Comparison of ENCODE assay signal across 9 cellular contexts in the genomic region with DNA sequence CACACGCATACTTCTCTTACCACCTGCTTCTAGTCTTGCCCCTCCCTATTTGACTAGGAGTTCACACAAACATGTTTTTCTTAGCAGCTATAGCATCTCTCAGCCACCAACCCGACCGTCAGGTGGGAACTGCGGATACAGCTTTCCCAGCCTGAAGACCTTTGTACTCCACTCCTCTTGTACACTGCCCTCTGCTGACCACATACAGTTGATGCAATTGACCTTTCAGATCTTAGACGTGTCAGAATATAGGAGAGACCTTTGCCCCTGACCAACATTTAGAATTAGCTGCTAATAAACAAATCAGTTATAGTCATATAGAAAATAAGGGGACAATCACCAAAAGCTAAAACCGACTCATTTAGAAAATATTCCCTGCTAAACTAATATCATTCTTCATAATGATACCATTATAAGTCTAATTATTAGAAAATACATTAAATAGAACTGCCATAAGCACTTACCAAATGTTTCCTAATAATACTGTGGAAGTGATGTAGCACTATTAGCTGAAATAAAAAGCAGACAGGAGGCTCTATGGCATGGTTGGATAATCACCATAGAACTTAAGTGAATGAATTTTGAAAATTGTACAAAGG.
A peak's percentile ranks its signal among the peaks of the same experiment; 100 is the strongest.
DNase-seq lines count a peak whose midpoint lies in the region; ATAC-seq and TF ChIP-seq lines count a peak whose summit lies in the region.
"Had no signal": no experiment of that assay in that cellular context is flagged by ENCODE, and none has a peak within 500 bp of the region (broad histone marks: within the 10 kb centered on the region; RNA-seq: fewer than 3 reads in every experiment).

No MANE protein-coding gene starts in this region.

- H3K27ac ChIP-seq in foreskin keratinocyte, result no peak overlapping the region
- H3K27ac ChIP-seq: neutrophil had no signal

- ATAC-seq in GM18861 (IDR thresholded peaks at IDR 0.05; ENCODE audit: unreplicated experiment), result peak; percentile 96
- ATAC-seq in HG02885 (IDR thresholded peaks at IDR 0.05; ENCODE audit: poor library complexity, unreplicated experiment), result peak; percentile 93
- peak; percentile 91 for ATAC-seq in foreskin keratinocyte

- TF ChIP-seq CTCF in foreskin keratinocyte (conservative IDR thresholded peaks at IDR 0.05), result peak; percentile 82

- peak; percentile 63 for DNase-seq in Ammon's horn (ENCODE audit: low spot score)
- DNase-seq in NCI-H1105 (lab: John Stamatoyannopoulos, UW), result peak; percentile 68
- DNase-seq in SK-N-DZ (ENCODE audit: low spot score), result peak; percentile 84
- DNase-seq in foreskin keratinocyte, result peak; percentile 14 to 43
- DNase-seq in pons (ENCODE audit: low spot score), result peak; percentile 71
- no peak for DNase-seq in stimulated activated CD4-positive, alpha-beta T cell treated with anti-CD3 and anti-CD28 coated beads, Interleukin-4, amount 100 ng/mL, for 4 hours

- no peaks in the 10 kb centered on the region for H3K4me1 ChIP-seq in foreskin keratinocyte

- H3K27me3 ChIP-seq in foreskin keratinocyte, result no peaks in the 10 kb centered on the region
- H3K27me3 ChIP-seq: neutrophil had no signal

Comparison
In these comparisons a context has a peak if more than half of its experiments do, and no peak if none do; other contexts are left out.
1. DNase-seq: peak in Ammon's horn (single experiment), NCI-H1105 (single experiment), SK-N-DZ (single experiment), foreskin keratinocyte (2 of 2) and pons (single experiment); none in stimulated activated CD4-positive, alpha-beta T cell treated with anti-CD3 and anti-CD28 coated beads, Interleukin-4, amount 100 ng/mL, for 4 hours (0 of 2).
2. Peak in every context shown above with its lines, with median percentiles within 50 percentile points of each other: ATAC-seq.